Comparison of ENCODE assay signal across 31 cellular contexts in the genomic region with DNA sequence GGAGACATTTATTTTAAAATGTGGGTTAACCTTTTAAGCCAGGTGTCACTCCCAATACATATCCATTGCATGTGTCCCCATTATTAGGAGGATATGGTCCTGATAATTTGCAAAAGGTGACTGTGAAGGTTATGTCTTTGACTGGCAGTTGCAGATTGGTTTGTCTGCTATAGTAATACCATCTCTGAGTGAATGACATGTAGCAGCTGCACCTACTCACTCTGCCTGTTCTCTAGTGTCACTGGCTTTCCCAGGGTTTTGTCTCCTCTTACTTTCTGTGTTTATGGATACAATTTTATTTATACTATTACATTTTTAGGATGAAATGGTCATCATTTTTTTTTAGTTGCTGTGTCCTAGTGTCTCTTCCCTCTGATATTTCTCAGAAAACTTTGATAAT.
"Had no signal": no experiment of that assay in that cellular context is flagged by ENCODE, and none has a peak within 500 bp of the region (broad histone marks: within the 10 kb centered on the region; RNA-seq: fewer than 3 reads in every experiment).

No MANE protein-coding gene starts in this region.

- H3K4me1 ChIP-seq: adrenal gland, body of pancreas, breast epithelium had no signal

- H3K9me3 ChIP-seq: adrenal gland had no signal

- H3K4me3 ChIP-seq: adrenal gland, body of pancreas, breast epithelium had no signal

- H3K36me3 ChIP-seq: adrenal gland, brain microvascular endothelial cell, breast epithelium had no signal

- H3K27ac ChIP-seq: adrenal gland, body of pancreas, brain microvascular endothelial cell, breast epithelium, VCaP had no signal

- DNase-seq: activated B cell treated with CpG ODN at 0.5 μM for 24 hours; activated CD4-positive, alpha-beta memory T cell treated with anti-CD3 and anti-CD28 coated beads for 36 hours; activated CD4-positive, alpha-beta T cell treated with anti-CD3 and anti-CD28 coated beads for 4 hours; activated CD4-positive, alpha-beta T cell treated with anti-CD3 and anti-CD28 coated beads, Interleukin-2, amount 10 ng/mL, durations not matched to agents 24 days and 14 days; activated CD4-positive, alpha-beta T cell treated with anti-CD3 and anti-CD28 coated beads, Interleukin-2, amount 50 U/mL, for 1 hour; activated CD4-positive, alpha-beta T cell treated with anti-CD3 and anti-CD28 coated beads, Interleukin-2, amount 50 U/mL, for 4 hours; activated CD4-positive, CD25-positive, alpha-beta regulatory T cell treated with anti-CD3 and anti-CD28 coated beads, Interleukin-2, amount 50 U/mL, for 72 hours; activated CD8-positive, alpha-beta memory T cell treated with anti-CD3 and anti-CD28 coated beads, Interleukin-2, amount 50 U/mL, for 4 hours; activated CD8-positive, alpha-beta T cell treated with anti-CD3 and anti-CD28 coated beads for 36 hours; activated effector memory CD4-positive, alpha-beta T cell treated with anti-CD3 and anti-CD28 coated beads, Interleukin-2, amount 50 U/mL, for 16 hours; activated gamma-delta T cell treated with Interleukin-2 at 50 U/mL for 16 hours; activated naive CD4-positive, alpha-beta T cell; activated naive CD4-positive, alpha-beta T cell treated with anti-CD3 and anti-CD28 coated beads for 36 hours; activated naive CD4-positive, alpha-beta T cell treated with anti-CD3 and anti-CD28 coated beads, Interleukin-2, amount 50 U/mL, for 16 hours; activated naive CD8-positive, alpha-beta T cell treated with anti-CD3 and anti-CD28 coated beads for 36 hours; activated T-cell treated with anti-CD3 and anti-CD28 coated beads for 4 hours; activated T-cell treated with anti-CD3 and anti-CD28 coated beads, Interleukin-2, amount 50 U/mL, for 1 hour; activated T-cell treated with anti-CD3 and anti-CD28 coated beads, Interleukin-2, amount 50 U/mL, for 4 hours; activated T-cell treated with anti-CD3 and anti-CD28 coated beads, Interleukin-2, amount 50 U/mL, for 72 hours; adrenal gland; amniotic stem cell; aorta; body of pancreas; brain microvascular endothelial cell; central memory CD4-positive, alpha-beta T cell; T-helper 2 cell; T-helper 9 cell had no signal

- ATAC-seq: activated CD8-positive, alpha-beta T cell treated with anti-CD3 and anti-CD28 coated beads for 36 hours; activated naive CD4-positive, alpha-beta T cell treated with anti-CD3 and anti-CD28 coated beads, Interleukin-2, amount 50 U/mL, for 72 hours; activated T-cell treated with anti-CD3 and anti-CD28 coated beads, Interleukin-2, amount 50 U/mL, for 4 hours; activated T-cell treated with anti-CD3 and anti-CD28 coated beads, Interleukin-2, amount 50 U/mL, for 72 hours; activated T-helper 17 cell treated with anti-CD3 and anti-CD28 coated beads, Interleukin-2, amount 50 U/mL, for 72 hours; body of pancreas had no signal

- H3K27me3 ChIP-seq: adrenal gland, body of pancreas, brain microvascular endothelial cell, breast epithelium had no signal
